ENCODE assay signal across 17 cellular contexts in genomic region chr17:64653325-64653984, GRCh38. TPM values are rescaled to one million over a fixed set of nuclear protein-coding genes. Genes with fewer than 3 reads are reported as not detected.
A peak's percentile ranks its signal among the peaks of the same experiment; 100 is the strongest.
DNase-seq lines count a peak whose midpoint lies in the region; ATAC-seq, FAIRE-seq and TF ChIP-seq lines count a peak whose summit lies in the region.
"Had no signal": no experiment of that assay in that cellular context is flagged by ENCODE, and none has a peak within 500 bp of the region (broad histone marks: within the 10 kb centered on the region; RNA-seq: fewer than 3 reads in every experiment).

No MANE protein-coding gene starts in this region.

- peaks cover 100% of the 10 kb centered on the region for H3K79me2 ChIP-seq in SK-N-SH (ENCODE audit: insufficient read depth)
- peaks cover 100% of the 10 kb centered on the region for H3K79me2 ChIP-seq in endothelial cell of umbilical vein (ENCODE audit: control insufficient read depth, insufficient read depth, low read length)

- H3K27ac ChIP-seq in SK-N-SH (ENCODE audit: low read depth in 2 of 2, low read length in 1 of 2) (peak overlapping the region in 1 of 2 experiments; percentile 33; a peak in 2 of 4 replicates), Panc1 (ENCODE audit: low read length) (peak overlapping the region; percentile 82), endothelial cell of umbilical vein (ENCODE audit: insufficient read depth, low read depth, low read length) (peak overlapping the region; percentile 26)
- H3K27ac ChIP-seq: thoracic aorta had no signal

- H3K4me3 Mint-ChIP-seq in osteocyte (ENCODE audit: unreplicated experiment) = peak overlapping the region; percentile 51
- H3K4me3 Mint-ChIP-seq: activated CD4-positive, alpha-beta T cell treated with anti-CD3 and anti-CD28 coated beads, Interleukin-2, amount 10 ng/mL, durations not matched to agents 7 days and 5 days had no signal

- ATAC-seq in SK-N-SH treated with all-trans-retinoic acid at 6 μM for 48 hours = no peak; the same call in 1 of the 3 replicates
- ATAC-seq in Panc1 = no peak
- ATAC-seq: sciatic nerve had no signal

- no peak for TF ChIP-seq POLR2A in endothelial cell of umbilical vein (IDR thresholded peaks at IDR 0.05; ENCODE audit: low read depth, low read length)

- H3K4me3 ChIP-seq in SK-N-SH (ENCODE audit: low read depth in 2 of 2, low read length in 1 of 2) (peak overlapping the region in 1 of 2 experiments; percentile 1; a peak in 1 of 4 replicates), Panc1 (ENCODE audit: low read depth in 2 of 2, low read length in 2 of 2) (0 out of 4 replicates have a peak overlapping the region, but pooled peaks of 1 of the 2 experiments have one; percentile 24), endothelial cell of umbilical vein (replicated peaks in 1 of 3; ENCODE audit: insufficient read depth in 1 of 3, low read depth in 1 of 3, low read length in 3 of 3) (no peak overlapping the region)
- H3K4me3 ChIP-seq: thoracic aorta had no signal

- POLR2A ChIA-PET in SK-N-SH (lab: Yijun Ruan, JAX) = no interaction called here
- POLR2A ChIA-PET in Panc1 (lab: Charles Lee) = no interaction called here
- POLR2A ChIA-PET in endothelial cell of umbilical vein (lab: Charles Lee) = no interaction called here

- H3K36me3 ChIP-seq in SK-N-SH (replicated peaks in 1 of 2; ENCODE audit: control insufficient read depth in 1 of 2, insufficient read depth in 2 of 2, low read length in 1 of 2) = peaks cover 0 to 48% of the 10 kb centered on the region in 2 experiments
- H3K36me3 ChIP-seq in Panc1 (ENCODE audit: control insufficient read depth, insufficient read depth, low read length) = no peaks in the 10 kb centered on the region; the same call in 1 of the 2 replicates
- H3K36me3 ChIP-seq in endothelial cell of umbilical vein (ENCODE audit: control insufficient read depth in 2 of 2, extremely low read depth in 1 of 2, insufficient read depth in 2 of 2, low read length in 2 of 2) = peaks cover 0 to 1% of the 10 kb centered on the region in 2 experiments
- H3K36me3 ChIP-seq: thoracic aorta had no signal

- H3K27me3 ChIP-seq in SK-N-SH (ENCODE audit: insufficient read depth) = no peaks in the 10 kb centered on the region
- no peaks in the 10 kb centered on the region for H3K27me3 ChIP-seq in Panc1 (ENCODE audit: control insufficient read depth, insufficient read depth, low read length)
- H3K27me3 ChIP-seq in endothelial cell of umbilical vein (ENCODE audit: control insufficient read depth in 2 of 2, insufficient read depth in 2 of 2, low read length in 2 of 2) = no peaks in the 10 kb centered on the region

- peaks cover 69% of the 10 kb centered on the region for H3K4me1 Mint-ChIP-seq in osteocyte (ENCODE audit: unreplicated experiment)

- H2AFZ ChIP-seq in SK-N-SH (ENCODE audit: low read depth) = no peak overlapping the region
- no peak overlapping the region for H2AFZ ChIP-seq in endothelial cell of umbilical vein (ENCODE audit: low read depth, low read length)

- no peaks in the 10 kb centered on the region for H3K9me2 ChIP-seq in SK-N-SH

- in situ Hi-C loops in Panc1 (cut with HindIII; ENCODE audit: low pct_unique_long_range_greater_than_20kb, low sequenced_read_pairs) = no loop called here

- BruUV-seq in Panc1 (replicated peaks; lab: Mats Ljungman, UMichigan) (no TSS peak), endothelial cell of umbilical vein (replicated peaks; lab: Mats Ljungman, UMichigan) (no TSS peak)

- H3K36me3 Mint-ChIP-seq in osteocyte (ENCODE audit: unreplicated experiment) = peaks cover 5% of the 10 kb centered on the region

- dilution Hi-C loops in endothelial cell of umbilical vein (cut with MboI; ENCODE audit: extremely low pct_ligation_motif_present, low sequenced_read_pairs) = no loop called here

- H3K4me2 ChIP-seq in SK-N-SH (peak overlapping the region; percentile 25; the same call in 1 of the 2 replicates), endothelial cell of umbilical vein (ENCODE audit: insufficient read depth, low read length) (peak overlapping the region; percentile 52)

- H3K9ac ChIP-seq in SK-N-SH = no peak overlapping the region
- peak overlapping the region; percentile 21 for H3K9ac ChIP-seq in endothelial cell of umbilical vein (replicated peaks; ENCODE audit: extremely low read depth, insufficient read depth, low read length)

- no peaks in the 10 kb centered on the region for H3K27me3 Mint-ChIP-seq in osteocyte (ENCODE audit: unreplicated experiment)
- H3K27me3 Mint-ChIP-seq: activated CD4-positive, alpha-beta T cell treated with anti-CD3 and anti-CD28 coated beads, Interleukin-2, amount 10 ng/mL, durations not matched to agents 7 days and 5 days had no signal

- WGBS in SK-N-SH (ENCODE audit: low lambda C conversion rate) = 79% methylated on average over 6 of the region's 6 CpGs

- no peaks in the 10 kb centered on the region for H3K9me1 ChIP-seq in endothelial cell of umbilical vein (replicated peaks; ENCODE audit: control insufficient read depth, extremely low read depth, insufficient read depth, low read length)

- intact Hi-C loops in Panc1 (cut with micrococcal nuclease; ENCODE audit: unreplicated experiment) = no loop called here
- intact Hi-C loops in endothelial cell of umbilical vein (cut with micrococcal nuclease) = no loop called here

- FAIRE-seq in endothelial cell of umbilical vein (lab: Jason Lieb, UNC) = no peak

- H3K9me3 ChIP-seq in SK-N-SH (peaks cover 10% of the 10 kb centered on the region), Panc1 (ENCODE audit: control insufficient read depth, insufficient read depth, low read depth, low read length) (no peaks in the 10 kb centered on the region), endothelial cell of umbilical vein (replicated peaks; ENCODE audit: control insufficient read depth, insufficient read depth, low read length) (no peaks in the 10 kb centered on the region)

- TF ChIP-seq CTCF in SK-N-SH (IDR thresholded peaks at IDR 0.05) = no peak
- no peak for TF ChIP-seq CTCF in Panc1 (IDR thresholded peaks at IDR 0.05)
- no peak for TF ChIP-seq CTCF in endothelial cell of umbilical vein (IDR thresholded peaks at IDR 0.05; ENCODE audit: extremely low read depth in 1 of 2, insufficient read depth in 1 of 2, low read depth in 1 of 2, low read length in 2 of 2)
- TF ChIP-seq CTCF in osteocyte (IDR thresholded peaks at IDR 0.05) = no peak

- DNase-seq in SK-N-SH = no peak
- DNase-seq in Panc1 (ENCODE audit: low read depth, low spot score) = no peak
- DNase-seq in endothelial cell of umbilical vein (ENCODE audit: low read depth, low spot score) = no peak
- no peak for DNase-seq in osteocyte (ENCODE audit: extremely low spot score, unreplicated experiment)
- DNase-seq in iPS-NIHi11 (ENCODE audit: low spot score) = no peak
- DNase-seq in GM19240 (ENCODE audit: insufficient read length, low spot score) = no peak
- no peak for DNase-seq in NCI-H774 (lab: John Stamatoyannopoulos, UW)
- DNase-seq: 8988T; activated CD4-positive, alpha-beta T cell treated with anti-CD3 and anti-CD28 coated beads, Interleukin-2, amount 10 ng/mL, durations not matched to agents 7 days and 5 days; DMS 273 treated with DMSO at 0.1 percent for 48 hours; effector memory CD4-positive, alpha-beta T cell; NCI-H1105 treated with DMSO at 0.1 percent for 48 hours; NCI-H526; SW 1271 had no signal

- H3K9me3 Mint-ChIP-seq in osteocyte (ENCODE audit: unreplicated experiment) = no peaks in the 10 kb centered on the region

- TF ChIP-seq EP300 in SK-N-SH (IDR thresholded peaks at IDR 0.05; ENCODE audit: borderline replicate concordance in 1 of 2, low read depth in 1 of 2, low read length in 1 of 2) = no peak

- H3K4me1 ChIP-seq in SK-N-SH (ENCODE audit: control insufficient read depth in 1 of 2, insufficient read depth in 2 of 2, low read depth in 1 of 2, low read length in 1 of 2) = peaks cover 2 to 31% of the 10 kb centered on the region in 2 experiments
- H3K4me1 ChIP-seq in Panc1 (ENCODE audit: control insufficient read depth, insufficient read depth, low read length) = peaks cover 44% of the 10 kb centered on the region
- H3K4me1 ChIP-seq in endothelial cell of umbilical vein (ENCODE audit: control insufficient read depth, extremely low read depth, insufficient read depth, low read length) = peaks cover 48% of the 10 kb centered on the region

- peaks cover 76% of the 10 kb centered on the region for H3F3A ChIP-seq in SK-N-SH (replicated peaks; ENCODE audit: insufficient read depth)

- no peak for TF ChIP-seq RAD21 in SK-N-SH (IDR thresholded peaks at IDR 0.05; ENCODE audit: low read length)

- CTCF ChIA-PET in SK-N-SH (lab: Yijun Ruan, JAX) (no interaction called here), Panc1 (lab: Charles Lee) (no interaction called here), endothelial cell of umbilical vein (lab: Charles Lee) (no interaction called here)

- H4K20me1 ChIP-seq in SK-N-SH (ENCODE audit: insufficient read depth) (peaks cover 98% of the 10 kb centered on the region), endothelial cell of umbilical vein (replicated peaks; ENCODE audit: control insufficient read depth, extremely low read depth, insufficient read depth, low read length) (peaks cover 20% of the 10 kb centered on the region)

- H3K27ac Mint-ChIP-seq in osteocyte (ENCODE audit: unreplicated experiment) = peak overlapping the region; percentile 96
- H3K27ac Mint-ChIP-seq: activated CD4-positive, alpha-beta T cell treated with anti-CD3 and anti-CD28 coated beads, Interleukin-2, amount 10 ng/mL, durations not matched to agents 7 days and 5 days had no signal

TF ChIP-seq in SK-N-SH, 30 proteins besides CTCF, POLR2A, EP300 and RAD21 (continues in another document):
- no peak for TF ChIP-seq EZH2phosphoT487 (IDR thresholded peaks at IDR 0.05; ENCODE audit: borderline replicate concordance, low read depth)

TF ChIP-seq in SK-N-SH treated with all-trans-retinoic acid at 6 μM for 48 hours, 23 proteins besides CTCF, POLR2A, EP300 and RAD21 (continues in another document):
- TF ChIP-seq ARNTL (CRISPR knock-in tag; IDR thresholded peaks at IDR 0.05; ENCODE audit: borderline replicate concordance, low read depth) (no peak), ZFP30 (CRISPR knock-in tag; IDR thresholded peaks at IDR 0.05) (no peak)

TF ChIP-seq in endothelial cell of umbilical vein, 7 proteins besides CTCF, POLR2A, EP300 and RAD21 (continues in another document):
- no peak for TF ChIP-seq JUN (IDR thresholded peaks at IDR 0.05; ENCODE audit: borderline replicate concordance, insufficient read depth, insufficient read length, low read depth)

RNA-seq across cellular contexts. Expression of gene SMURF2, which starts 8.7 kb away (rescaled TPM):
- polyA plus RNA-seq in SK-N-SH (2012; rRNA removed) (36.6 and 52.4 TPM in 2 replicates), endothelial cell of umbilical vein (23.8 and 32.9 TPM in 2 replicates)
- 48.8 and 53.0 TPM in 2 replicates for polyA plus RNA-seq in SK-N-SH (2012; cell fraction: cytosol; rRNA removed)
- 45.2 and 104 TPM in 2 replicates for polyA plus RNA-seq in SK-N-SH (2012; cell fraction: nucleus; rRNA removed)
- total RNA-seq in Panc1 (2021; ENCODE audit: unreplicated experiment) (21.3 TPM), endothelial cell of umbilical vein (105 and 108 TPM in 2 replicates), osteocyte (41.7 and 42.3 TPM in 2 replicates)
- 9.3 TPM for polyA plus RNA-seq in Panc1 (2012; ENCODE audit: insufficient read length)
- polyA plus RNA-seq in endothelial cell of umbilical vein (2011; cell fraction: cytosol; rRNA removed) = 39.6 and 40.3 TPM in 2 replicates
- 103 and 124 TPM in 2 replicates for polyA plus RNA-seq in endothelial cell of umbilical vein (2011; cell fraction: nucleus; rRNA removed)
- 124 and 143 TPM in 2 replicates for polyA plus RNA-seq in endothelial cell of umbilical vein (2012)
- 143 and 160 TPM in 2 replicates for polyA minus RNA-seq in endothelial cell of umbilical vein
- polyA minus RNA-seq in endothelial cell of umbilical vein (2011; cell fraction: cytosol; rRNA and poly(A)+ RNA removed) = 9.0 TPM
- 144 and 211 TPM in 2 replicates for polyA minus RNA-seq in endothelial cell of umbilical vein (2011; cell fraction: nucleus; rRNA and poly(A)+ RNA removed)
